1 cellular context compared by ENCODE assay signal in genomic region chr9:114078021-114078780, GRCh38.
TF ChIP-seq lines count a peak whose summit lies in the region.

TSS of gene AMBP (minus strand) at chr9:114078300. CDS start at chr9:114078209, 91 bp downstream.

TF ChIP-seq in HepG2, 621 proteins besides CTCF, POLR2A, EP300 and RAD21 (continued from another document and continues in another):
- TF ChIP-seq ARID5B (CRISPR knock-in tag; IDR thresholded peaks at IDR 0.05): peak; percentile 96
- TF ChIP-seq SKIL (CRISPR knock-in tag; IDR thresholded peaks at IDR 0.05; ENCODE audit: borderline replicate concordance): no peak
- TF ChIP-seq KMT2B (CRISPR knock-in tag; IDR thresholded peaks at IDR 0.05): peak; percentile 50; the same call in 1 of the 2 replicates
- no peak for TF ChIP-seq PRDM15 (CRISPR knock-in tag; IDR thresholded peaks at IDR 0.05)
- peak; percentile 86; the same call in 1 of the 2 replicates for TF ChIP-seq RFXANK (CRISPR knock-in tag; IDR thresholded peaks at IDR 0.05)
- peak; percentile 79; the same call in 1 of the 2 replicates for TF ChIP-seq NR1H2 (CRISPR knock-in tag; IDR thresholded peaks at IDR 0.05; ENCODE audit: borderline replicate concordance, low read depth)
- peak; percentile 86 for TF ChIP-seq CREM (IDR thresholded peaks at IDR 0.05)
- TF ChIP-seq CREM (CRISPR knock-in tag; IDR thresholded peaks at IDR 0.05): no peak
- TF ChIP-seq NR2F2 (IDR thresholded peaks at IDR 0.05; ENCODE audit: borderline replicate concordance, low read depth): no peak
- TF ChIP-seq KDM5B (CRISPR knock-in tag; IDR thresholded peaks at IDR 0.05; ENCODE audit: borderline replicate concordance): peak; percentile 92
- peak; percentile 92 for TF ChIP-seq PHF5A (CRISPR knock-in tag; IDR thresholded peaks at IDR 0.05; ENCODE audit: low read depth, unreplicated experiment)
- TF ChIP-seq ZSCAN21 (CRISPR knock-in tag; IDR thresholded peaks at IDR 0.05; ENCODE audit: borderline replicate concordance): peak; percentile 84
- peak; percentile 94 for TF ChIP-seq ZBTB20 (CRISPR knock-in tag; IDR thresholded peaks at IDR 0.05; ENCODE audit: borderline replicate concordance, low read depth)
- TF ChIP-seq IKZF1 (IDR thresholded peaks at IDR 0.05): no peak
- TF ChIP-seq GATAD2A (CRISPR knock-in tag; IDR thresholded peaks at IDR 0.05): peak; percentile 95
- peak; percentile 94 for TF ChIP-seq POGZ (CRISPR knock-in tag; IDR thresholded peaks at IDR 0.05)
- peak; percentile 8; the same call in 1 of the 2 replicates for TF ChIP-seq JUND (CRISPR knock-in tag; IDR thresholded peaks at IDR 0.05)
- no peak for TF ChIP-seq ZBTB14 (CRISPR knock-in tag; IDR thresholded peaks at IDR 0.05)
- TF ChIP-seq ZEB1 (IDR thresholded peaks at IDR 0.05; ENCODE audit: insufficient replicate concordance, low read depth): no peak
- no peak for TF ChIP-seq FOXP1 (IDR thresholded peaks at IDR 0.05)
- peak; percentile 86 for TF ChIP-seq FOXP1 (CRISPR knock-in tag; IDR thresholded peaks at IDR 0.05)
- TF ChIP-seq RFXAP (CRISPR knock-in tag; IDR thresholded peaks at IDR 0.05; ENCODE audit: borderline replicate concordance): peak; percentile 96
- TF ChIP-seq ZNF207 (IDR thresholded peaks at IDR 0.05; ENCODE audit: borderline replicate concordance): no peak
- 0 out of 2 replicates have a peak, but pooled peaks have one; percentile 87 for TF ChIP-seq AHR (CRISPR knock-in tag; IDR thresholded peaks at IDR 0.05)
- no peak for TF ChIP-seq ZXDC (CRISPR knock-in tag; IDR thresholded peaks at IDR 0.05)
- TF ChIP-seq CCDC6 (CRISPR knock-in tag; IDR thresholded peaks at IDR 0.05): peak; percentile 92
- no peak for TF ChIP-seq ZNF276 (CRISPR knock-in tag; IDR thresholded peaks at IDR 0.05; ENCODE audit: low read depth)
- TF ChIP-seq ZBTB37 (CRISPR knock-in tag; IDR thresholded peaks at IDR 0.05): peak; percentile 90; the same call in 1 of the 2 replicates
- TF ChIP-seq MBNL3 (CRISPR knock-in tag; conservative IDR thresholded peaks at IDR 0.05): no peak
- no peak for TF ChIP-seq TRIM22 (IDR thresholded peaks at IDR 0.05)
- peak; percentile 74 for TF ChIP-seq NFYB (CRISPR knock-in tag; IDR thresholded peaks at IDR 0.05)
- peak; percentile 91 for TF ChIP-seq TGIF2 (CRISPR knock-in tag; IDR thresholded peaks at IDR 0.05)
- no peak for TF ChIP-seq CERS6 (CRISPR knock-in tag; IDR thresholded peaks at IDR 0.05)
- TF ChIP-seq ARID3A (IDR thresholded peaks at IDR 0.05; ENCODE audit: low read depth, low read length): peak; percentile 50; the same call in 1 of the 2 replicates
- peak; percentile 99 for TF ChIP-seq NR2F6 (IDR thresholded peaks at IDR 0.05)
- peak; percentile 99 for TF ChIP-seq NR2F6 (CRISPR knock-in tag; IDR thresholded peaks at IDR 0.05)
- TF ChIP-seq SYNCRIP (IDR thresholded peaks at IDR 0.05; ENCODE audit: insufficient read depth, low read depth, low read length): no peak
